Comparison of ENCODE assay signal across 23 cellular contexts in the genomic region with DNA sequence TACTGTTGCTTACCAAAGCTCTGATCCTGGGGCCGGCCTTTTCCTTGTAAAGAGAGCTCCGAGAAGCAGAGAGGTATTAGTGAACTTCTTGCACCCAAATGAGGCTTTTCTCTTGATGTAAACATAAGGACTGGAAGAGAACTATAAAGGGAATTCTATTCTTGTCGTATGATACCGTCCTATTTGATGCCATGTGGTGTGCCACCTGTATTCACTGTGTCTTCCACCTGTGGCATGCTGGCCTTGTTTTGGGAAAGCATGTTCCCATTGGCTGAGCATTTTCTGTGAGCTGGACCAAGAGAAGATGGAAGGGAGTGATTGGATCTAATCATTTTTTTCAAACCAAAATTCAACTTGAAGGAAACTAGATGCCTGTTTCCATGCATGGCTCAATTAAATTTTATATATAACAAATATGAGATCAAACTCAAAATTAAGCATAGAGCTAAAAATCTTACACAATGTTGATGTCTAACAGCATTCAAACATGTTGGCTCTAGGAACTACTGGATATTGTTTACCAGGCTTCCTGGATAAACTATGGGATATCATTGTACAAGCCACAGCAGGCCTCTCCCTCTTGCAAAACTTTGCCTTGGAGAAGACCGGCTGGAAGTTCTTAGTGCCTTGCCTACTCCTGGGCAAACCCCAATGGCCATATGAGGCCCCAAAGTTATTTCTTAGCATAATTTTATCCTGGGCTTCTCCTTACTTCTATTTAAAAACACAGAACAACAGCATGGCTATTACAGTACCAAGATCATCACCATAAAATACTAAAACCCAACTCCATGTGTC.
"Had no signal": no experiment of that assay in that cellular context is flagged by ENCODE, and none has a peak within 500 bp of the region (broad histone marks: within the 10 kb centered on the region; RNA-seq: fewer than 3 reads in every experiment).

No MANE protein-coding gene starts in this region.

- H3K4me2 ChIP-seq: PC-9 had no signal

- ATAC-seq: activated T-cell treated with anti-CD3 and anti-CD28 coated beads, Interleukin-2, amount 50 U/mL, for 72 hours; Right ventricle myocardium inferior; T-cell had no signal

- H3K27me3 ChIP-seq: adrenal gland had no signal

- H3K27ac ChIP-seq: adrenal gland, PC-9, SK-N-MC had no signal

- FAIRE-seq: TTC549 had no signal

- H3K9me3 ChIP-seq: adrenal gland had no signal

- H3K4me3 ChIP-seq: adrenal gland, PC-9, SK-N-MC had no signal

- H3K4me1 ChIP-seq: adrenal gland had no signal

- H3K36me3 ChIP-seq: adrenal gland had no signal

- H2AFZ ChIP-seq: PC-9 had no signal

- DNase-seq: activated CD4-positive, alpha-beta memory T cell treated with anti-CD3 and anti-CD28 coated beads, Interleukin-2, amount 10 ng/mL, durations not matched to agents 7 days and 5 days; activated CD4-positive, alpha-beta T cell treated with anti-CD3 and anti-CD28 coated beads, Interleukin-2, amount 50 U/mL, for 1 hour; activated CD4-positive, CD25-positive, alpha-beta regulatory T cell; activated gamma-delta T cell treated with Interleukin-2 at 50 U/mL for 16 hours; activated naive CD4-positive, alpha-beta T cell treated with anti-CD3 and anti-CD28 coated beads, Interleukin-2, amount 10 ng/mL, durations not matched to agents 7 days and 5 days; activated naive CD8-positive, alpha-beta T cell treated with anti-CD3 and anti-CD28 coated beads for 36 hours; activated T-cell treated with anti-CD3 and anti-CD28 coated beads, Interleukin-2, amount 50 U/mL, for 72 hours; adrenal gland; anterior cingulate cortex; central memory CD4-positive, alpha-beta T cell; Karpas-422; NCI-H1092; NCI-H1417; NCI-H1694 treated with DMSO at 0.1 percent for 48 hours; NCI-H2029 treated with DMSO at 0.1 percent for 48 hours; NCI-H510A treated with DMSO at 0.1 percent for 48 hours; NCI-H69; PC-9; T-cell; T1000 had no signal
